Comparison of ENCODE assay signal across 10 cellular contexts in the genomic region with DNA sequence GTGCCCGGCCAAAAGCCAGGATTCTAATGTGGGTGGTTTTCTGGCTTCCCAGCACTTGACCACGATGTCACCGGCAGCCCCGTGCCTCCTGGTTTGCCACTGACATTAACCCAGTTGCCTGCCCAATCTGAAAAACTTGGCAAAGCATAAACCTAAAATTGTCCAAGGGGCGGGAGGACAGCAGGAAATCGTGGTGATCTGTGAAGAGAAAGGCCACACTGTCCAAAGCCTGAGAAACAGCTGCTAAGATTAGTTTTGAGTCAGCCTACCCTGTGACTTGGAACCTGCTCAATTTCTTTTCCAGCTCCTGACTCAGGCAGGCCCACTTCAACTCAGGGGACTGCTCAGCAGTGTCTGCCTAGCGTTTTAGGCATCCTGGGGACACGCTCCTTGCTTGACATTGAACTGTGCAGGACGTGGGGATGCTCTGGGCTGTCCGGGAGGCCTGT. TPM values are rescaled to one million over a fixed set of nuclear protein-coding genes. Genes with fewer than 3 reads are reported as not detected.
DNase-seq lines count a peak whose midpoint lies in the region; ATAC-seq and TF ChIP-seq lines count a peak whose summit lies in the region.
"Had no signal": no experiment of that assay in that cellular context is flagged by ENCODE, and none has a peak within 500 bp of the region (broad histone marks: within the 10 kb centered on the region; RNA-seq: fewer than 3 reads in every experiment).

No MANE protein-coding gene starts in this region.

- TF ChIP-seq CTCF in fibroblast of villous mesenchyme (IDR thresholded peaks at IDR 0.05; ENCODE audit: insufficient read depth, low read depth, low read length) (no peak), osteocyte (IDR thresholded peaks at IDR 0.05) (no peak)

- TF ChIP-seq POLR2A in GM18505 (IDR thresholded peaks at IDR 0.05; ENCODE audit: borderline replicate concordance, extremely low read depth, insufficient read depth, insufficient read length), result no peak

- H3K4me1 Mint-ChIP-seq in osteocyte (ENCODE audit: unreplicated experiment), result peaks cover 24% of the 10 kb centered on the region
- H3K4me1 Mint-ChIP-seq: natural killer cell had no signal

- H3K4me3 Mint-ChIP-seq in osteocyte (ENCODE audit: unreplicated experiment), result no peak overlapping the region
- H3K4me3 Mint-ChIP-seq: natural killer cell had no signal

- H3K27me3 Mint-ChIP-seq in osteocyte (ENCODE audit: unreplicated experiment), result no peaks in the 10 kb centered on the region

- H3K36me3 Mint-ChIP-seq in osteocyte (ENCODE audit: unreplicated experiment), result peaks cover 7% of the 10 kb centered on the region
- H3K36me3 Mint-ChIP-seq: natural killer cell had no signal

- ATAC-seq in SK-N-SH treated with all-trans-retinoic acid at 6 μM for 48 hours (peak; percentile 87), GM18505 (IDR thresholded peaks at IDR 0.05; ENCODE audit: unreplicated experiment) (no peak)
- ATAC-seq: natural killer cell had no signal

- no peaks in the 10 kb centered on the region for H3K9me3 Mint-ChIP-seq in osteocyte (ENCODE audit: unreplicated experiment)
- H3K9me3 Mint-ChIP-seq: natural killer cell had no signal

- DNase-seq in AG08395 (ENCODE audit: low spot score), result peak; percentile 93
- peak; percentile 94 for DNase-seq in fibroblast of villous mesenchyme (ENCODE audit: low read depth)
- no peak for DNase-seq in osteocyte (ENCODE audit: extremely low spot score, unreplicated experiment)
- DNase-seq in NCI-H2081 (lab: John Stamatoyannopoulos, UW), result no peak
- no peak for DNase-seq in putamen (ENCODE audit: low spot score)
- DNase-seq in activated CD4-positive, alpha-beta T cell treated with anti-CD3 and anti-CD28 coated beads for 48 hours, result no peak
- DNase-seq: natural killer cell had no signal

- peak overlapping the region; percentile 92 for H3K27ac Mint-ChIP-seq in osteocyte (ENCODE audit: unreplicated experiment)
- H3K27ac Mint-ChIP-seq: natural killer cell had no signal

- H3K4me3 ChIP-seq in fibroblast of villous mesenchyme (ENCODE audit: low read depth, low read length), result no peak overlapping the region

TF ChIP-seq in SK-N-SH treated with all-trans-retinoic acid at 6 μM for 48 hours, 23 proteins besides CTCF, POLR2A, EP300 and RAD21:
- TF ChIP-seq SNAI2 (CRISPR knock-in tag; IDR thresholded peaks at IDR 0.05) (no peak), ZNF8 (CRISPR knock-in tag; IDR thresholded peaks at IDR 0.05) (no peak), BACH2 (CRISPR knock-in tag; IDR thresholded peaks at IDR 0.05; ENCODE audit: borderline replicate concordance) (no peak), ZFP30 (CRISPR knock-in tag; IDR thresholded peaks at IDR 0.05) (no peak), ZC3H10 (CRISPR knock-in tag; IDR thresholded peaks at IDR 0.05) (no peak), ZNF565 (CRISPR knock-in tag; conservative IDR thresholded peaks at IDR 0.05; ENCODE audit: low read depth) (no peak), ISL1 (CRISPR knock-in tag; IDR thresholded peaks at IDR 0.05) (no peak), ZFP3 (CRISPR knock-in tag; IDR thresholded peaks at IDR 0.05) (no peak), ARNTL (CRISPR knock-in tag; IDR thresholded peaks at IDR 0.05; ENCODE audit: borderline replicate concordance, low read depth) (no peak), PPARA (CRISPR knock-in tag; IDR thresholded peaks at IDR 0.05; ENCODE audit: borderline replicate concordance) (no peak), RARB (CRISPR knock-in tag; IDR thresholded peaks at IDR 0.05) (no peak), CSDC2 (CRISPR knock-in tag; IDR thresholded peaks at IDR 0.05) (no peak), TOX (CRISPR knock-in tag; IDR thresholded peaks at IDR 0.05; ENCODE audit: borderline replicate concordance) (no peak), OSR1 (CRISPR knock-in tag; IDR thresholded peaks at IDR 0.05) (no peak), ESRRG (CRISPR knock-in tag; IDR thresholded peaks at IDR 0.05) (no peak)
- TF ChIP-seq, protein P1, sequence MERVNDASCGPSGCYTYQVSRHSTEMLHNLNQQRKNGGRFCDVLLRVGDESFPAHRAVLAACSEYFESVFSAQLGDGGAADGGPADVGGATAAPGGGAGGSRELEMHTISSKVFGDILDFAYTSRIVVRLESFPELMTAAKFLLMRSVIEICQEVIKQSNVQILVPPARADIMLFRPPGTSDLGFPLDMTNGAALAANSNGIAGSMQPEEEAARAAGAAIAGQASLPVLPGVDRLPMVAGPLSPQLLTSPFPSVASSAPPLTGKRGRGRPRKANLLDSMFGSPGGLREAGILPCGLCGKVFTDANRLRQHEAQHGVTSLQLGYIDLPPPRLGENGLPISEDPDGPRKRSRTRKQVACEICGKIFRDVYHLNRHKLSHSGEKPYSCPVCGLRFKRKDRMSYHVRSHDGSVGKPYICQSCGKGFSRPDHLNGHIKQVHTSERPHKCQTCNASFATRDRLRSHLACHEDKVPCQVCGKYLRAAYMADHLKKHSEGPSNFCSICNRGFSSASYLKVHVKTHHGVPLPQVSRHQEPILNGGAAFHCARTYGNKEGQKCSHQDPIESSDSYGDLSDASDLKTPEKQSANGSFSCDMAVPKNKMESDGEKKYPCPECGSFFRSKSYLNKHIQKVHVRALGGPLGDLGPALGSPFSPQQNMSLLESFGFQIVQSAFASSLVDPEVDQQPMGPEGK (CRISPR knock-in tag; IDR thresholded peaks at IDR 0.05; ENCODE audit: borderline replicate concordance), result no peak
- TF ChIP-seq, protein P2, sequence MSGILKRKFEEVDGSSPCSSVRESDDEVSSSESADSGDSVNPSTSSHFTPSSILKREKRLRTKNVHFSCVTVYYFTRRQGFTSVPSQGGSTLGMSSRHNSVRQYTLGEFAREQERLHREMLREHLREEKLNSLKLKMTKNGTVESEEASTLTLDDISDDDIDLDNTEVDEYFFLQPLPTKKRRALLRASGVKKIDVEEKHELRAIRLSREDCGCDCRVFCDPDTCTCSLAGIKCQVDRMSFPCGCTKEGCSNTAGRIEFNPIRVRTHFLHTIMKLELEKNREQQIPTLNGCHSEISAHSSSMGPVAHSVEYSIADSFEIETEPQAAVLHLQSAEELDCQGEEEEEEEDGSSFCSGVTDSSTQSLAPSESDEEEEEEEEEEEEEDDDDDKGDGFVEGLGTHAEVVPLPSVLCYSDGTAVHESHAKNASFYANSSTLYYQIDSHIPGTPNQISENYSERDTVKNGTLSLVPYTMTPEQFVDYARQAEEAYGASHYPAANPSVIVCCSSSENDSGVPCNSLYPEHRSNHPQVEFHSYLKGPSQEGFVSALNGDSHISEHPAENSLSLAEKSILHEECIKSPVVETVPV (CRISPR knock-in tag; IDR thresholded peaks at IDR 0.05), result no peak
- TF ChIP-seq, protein P3, sequence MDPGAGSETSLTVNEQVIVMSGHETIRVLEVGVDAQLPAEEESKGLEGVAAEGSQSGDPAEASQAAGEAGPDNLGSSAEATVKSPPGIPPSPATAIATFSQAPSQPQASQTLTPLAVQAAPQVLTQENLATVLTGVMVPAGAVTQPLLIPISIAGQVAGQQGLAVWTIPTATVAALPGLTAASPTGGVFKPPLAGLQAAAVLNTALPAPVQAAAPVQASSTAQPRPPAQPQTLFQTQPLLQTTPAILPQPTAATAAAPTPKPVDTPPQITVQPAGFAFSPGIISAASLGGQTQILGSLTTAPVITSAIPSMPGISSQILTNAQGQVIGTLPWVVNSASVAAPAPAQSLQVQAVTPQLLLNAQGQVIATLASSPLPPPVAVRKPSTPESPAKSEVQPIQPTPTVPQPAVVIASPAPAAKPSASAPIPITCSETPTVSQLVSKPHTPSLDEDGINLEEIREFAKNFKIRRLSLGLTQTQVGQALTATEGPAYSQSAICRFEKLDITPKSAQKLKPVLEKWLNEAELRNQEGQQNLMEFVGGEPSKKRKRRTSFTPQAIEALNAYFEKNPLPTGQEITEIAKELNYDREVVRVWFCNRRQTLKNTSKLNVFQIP (CRISPR knock-in tag; IDR thresholded peaks at IDR 0.05; ENCODE audit: borderline replicate concordance, low read depth), result no peak

RNA-seq across cellular contexts. Expression of gene F2, which starts 8.2 kb away (rescaled TPM):
- not detected in 2 replicates for total RNA-seq in fibroblast of villous mesenchyme
- total RNA-seq in osteocyte, result 0.19 TPM in 1 of 2 replicates, not detected in the other
- total RNA-seq: subcutaneous adipose tissue had no signal

RNA-seq across cellular contexts. Expression of gene ZNF408, which starts 10.0 kb away (rescaled TPM):
- total RNA-seq in fibroblast of villous mesenchyme (12.1 and 17.4 TPM in 2 replicates), osteocyte (11.2 and 14.5 TPM in 2 replicates)

RNA-seq across cellular contexts. Expression of gene ARHGAP1, which starts 10.4 kb away (rescaled TPM):
- total RNA-seq in fibroblast of villous mesenchyme (62.2 and 82.1 TPM in 2 replicates), osteocyte (97.2 and 98.1 TPM in 2 replicates)

Comparison
In these comparisons a context has a peak if more than half of its experiments do, and no peak if none do; other contexts are left out.
1. DNase-seq: peak in AG08395 (single experiment) and fibroblast of villous mesenchyme (single experiment); none in osteocyte (single experiment), NCI-H2081 (0 of 2), putamen (single experiment) and activated CD4-positive, alpha-beta T cell treated with anti-CD3 and anti-CD28 coated beads for 48 hours (single experiment).